Comparison of ENCODE assay signal across 8 cellular contexts in the genomic region with DNA sequence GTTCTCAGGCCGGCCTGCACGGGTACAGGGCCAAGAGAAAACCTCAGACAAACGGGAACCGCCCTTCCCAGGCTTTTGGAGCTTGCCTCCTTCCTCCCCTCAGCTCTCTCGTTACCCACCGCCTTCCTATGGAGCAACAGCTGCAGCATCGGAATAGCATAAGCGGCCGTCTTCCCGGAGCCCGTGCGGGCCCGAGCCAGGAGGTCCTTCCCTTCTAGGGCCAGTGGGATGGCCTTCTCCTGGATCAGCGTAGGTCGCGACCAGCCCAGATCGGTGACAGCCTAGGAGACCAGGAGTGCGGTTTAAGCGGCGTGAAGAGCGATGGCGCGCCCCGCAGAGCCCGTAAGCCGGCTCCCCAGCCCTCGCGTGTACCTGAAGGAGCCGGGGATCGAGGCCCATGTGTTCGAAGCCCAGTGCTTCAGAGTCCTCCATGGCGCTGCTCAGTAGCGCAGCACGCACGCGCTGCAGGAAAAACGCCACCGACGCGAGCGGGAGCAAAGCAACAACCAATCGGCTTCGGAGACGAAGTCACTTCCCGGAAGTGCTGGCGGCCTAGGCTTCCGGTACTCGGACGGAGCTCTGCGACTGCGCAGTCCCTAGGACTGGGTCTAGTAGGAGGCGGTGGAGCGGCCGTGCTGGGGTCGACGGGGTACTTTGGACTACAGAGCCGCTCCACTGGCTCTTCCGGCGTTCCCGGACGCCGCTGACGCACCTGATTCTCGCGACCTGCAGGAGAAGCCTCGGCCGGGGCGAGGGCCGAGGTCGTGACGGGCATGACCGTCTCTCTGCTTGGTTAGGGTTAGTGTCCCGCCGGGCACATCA. TPM values are rescaled to one million over a fixed set of nuclear protein-coding genes. Genes with fewer than 3 reads are reported as not detected.
DNase-seq lines count a peak whose midpoint lies in the region; ATAC-seq, FAIRE-seq and TF ChIP-seq lines count a peak whose summit lies in the region.

A gene with protein sequence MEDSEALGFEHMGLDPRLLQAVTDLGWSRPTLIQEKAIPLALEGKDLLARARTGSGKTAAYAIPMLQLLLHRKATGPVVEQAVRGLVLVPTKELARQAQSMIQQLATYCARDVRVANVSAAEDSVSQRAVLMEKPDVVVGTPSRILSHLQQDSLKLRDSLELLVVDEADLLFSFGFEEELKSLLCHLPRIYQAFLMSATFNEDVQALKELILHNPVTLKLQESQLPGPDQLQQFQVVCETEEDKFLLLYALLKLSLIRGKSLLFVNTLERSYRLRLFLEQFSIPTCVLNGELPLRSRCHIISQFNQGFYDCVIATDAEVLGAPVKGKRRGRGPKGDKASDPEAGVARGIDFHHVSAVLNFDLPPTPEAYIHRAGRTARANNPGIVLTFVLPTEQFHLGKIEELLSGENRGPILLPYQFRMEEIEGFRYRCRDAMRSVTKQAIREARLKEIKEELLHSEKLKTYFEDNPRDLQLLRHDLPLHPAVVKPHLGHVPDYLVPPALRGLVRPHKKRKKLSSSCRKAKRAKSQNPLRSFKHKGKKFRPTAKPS (minus strand): TSS at position 445 of the 822 bp plus-strand sequence. CDS start 13 bp downstream, at position 432.

- no peak for TF ChIP-seq CTCF in AG04449 (IDR thresholded peaks at IDR 0.05; ENCODE audit: insufficient read depth, low read length, missing control alignments)
- TF ChIP-seq CTCF in WI38 (IDR thresholded peaks at IDR 0.05; ENCODE audit: low read depth, low read length), result no peak
- TF ChIP-seq CTCF in bronchial epithelial cell (IDR thresholded peaks at IDR 0.05; ENCODE audit: insufficient read depth, low read length, severe bottlenecking), result no peak

- FAIRE-seq in bronchial epithelial cell (lab: Jason Lieb, UNC), result no peak

- CTCF ChIA-PET in AG04449 (lab: Yijun Ruan, JAX), result interaction anchor here (0.6 to 9.9 kb wide), 5 partner anchors 8 to 348 kb away, joined by 3 to 79 read pairs (median 5); a partner anchor contains a TSS

- H3K36me3 ChIP-seq in bronchial epithelial cell (ENCODE audit: control insufficient read depth, insufficient read depth, low read length), result peaks cover 34% of the 10 kb centered on the region

- peaks cover 3 to 36% (median 4%) of the 10 kb centered on the region in 3 donors for H3K36me3 Mint-ChIP-seq in immature natural killer cell

- H3K9me3 Mint-ChIP-seq in immature natural killer cell, result no peaks in the 10 kb centered on the region

- peaks cover 0 to 9% (median 7%) of the 10 kb centered on the region in 3 donors for H3K27me3 Mint-ChIP-seq in immature natural killer cell (ENCODE audit: low read depth in 3 of 3)

- peak within 1 kb of the TSS; percentile 92 to 97 (median 97) for H3K4me3 Mint-ChIP-seq in immature natural killer cell

- H3K27ac Mint-ChIP-seq in immature natural killer cell, result peak within 1 kb of the TSS; percentile 95 to 99 (median 98)

- no peaks in the 10 kb centered on the region for H3K27me3 ChIP-seq in bronchial epithelial cell (ENCODE audit: control insufficient read depth, insufficient read depth, low read length)

- H3K4me1 Mint-ChIP-seq in immature natural killer cell, result peaks cover 36 to 39% of the 10 kb centered on the region in 2 donors

- DNase-seq in AG04449 (ENCODE audit: low read depth, low spot score) (peak; percentile 40), NCI-H2227 treated with DMSO at 0.1 percent for 48 hours (lab: John Stamatoyannopoulos, UW) (peak; percentile 88), bronchial epithelial cell (ENCODE audit: low read depth) (peak; percentile 88), immature natural killer cell (peak; percentile 89 to 91 (median 90)), smooth muscle cell of the brain vasculature (ENCODE audit: low read depth, low spot score) (peak; percentile 82)

- POLR2A ChIA-PET in AG04449 (lab: Yijun Ruan, JAX), result interaction anchor here (0.7 to 1.4 kb wide), 8 partner anchors 8 to 342 kb away, joined by 3 to 8 read pairs (median 4); no protein-coding TSS in a partner anchor

- peak within 1 kb of the TSS; percentile 98 for H3K4me3 ChIP-seq in AG04449 (ENCODE audit: low read depth, low read length)
- peak within 1 kb of the TSS; percentile 94 for H3K4me3 ChIP-seq in WI38 (ENCODE audit: low read depth, low read length)
- H3K4me3 ChIP-seq in bronchial epithelial cell (ENCODE audit: low read depth, low read length), result peak within 1 kb of the TSS; percentile 78

- peak; percentile 92 for ATAC-seq in GM18907 (IDR thresholded peaks at IDR 0.05; ENCODE audit: unreplicated experiment)
- ATAC-seq in HG03159 (IDR thresholded peaks at IDR 0.05; ENCODE audit: unreplicated experiment), result peak; percentile 90

RNA-seq across cellular contexts. Expression of the gene that starts here (rescaled TPM):
- total RNA-seq in bronchial epithelial cell, result 56.2 and 65.0 TPM in 2 replicates
- 10 to 100 TPM; 29.3 to 41.9 (median 33.8) TPM for polyA plus RNA-seq in immature natural killer cell

Comparison
In these comparisons a context has a peak if more than half of its experiments do, and no peak if none do; other contexts are left out.
1. Peak in every context shown above with its lines: DNase-seq, ATAC-seq and H3K4me3 ChIP-seq.
2. DNase-seq: peak in every context shown above with its lines; median percentile 90 in immature natural killer cell; 88 in NCI-H2227 treated with DMSO at 0.1 percent for 48 hours; 88 in bronchial epithelial cell; 82 in smooth muscle cell of the brain vasculature; 40 in AG04449.